20 cellular contexts compared by ENCODE assay signal in the genomic region with DNA sequence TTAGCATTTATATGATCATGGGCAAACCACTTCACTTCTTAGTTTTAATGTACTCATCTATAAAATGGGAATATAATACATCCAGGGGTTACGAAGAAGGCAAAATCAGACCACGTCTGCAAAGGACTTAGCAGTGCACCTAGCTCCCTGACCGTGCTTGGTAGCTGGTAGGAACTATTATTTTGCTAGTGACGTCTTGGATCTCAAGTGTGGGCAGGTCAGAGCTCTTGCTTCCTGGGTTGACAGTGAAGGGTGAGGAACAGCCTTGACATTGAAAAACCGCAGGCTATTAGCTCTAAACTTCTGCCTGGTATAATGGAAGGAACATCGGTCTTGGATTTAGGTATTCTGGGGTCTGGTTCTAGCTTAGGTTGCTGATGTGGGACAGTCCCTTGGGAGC.
DNase-seq lines count a peak whose midpoint lies in the region; ATAC-seq and TF ChIP-seq lines count a peak whose summit lies in the region.
"Had no signal": no experiment of that assay in that cellular context is flagged by ENCODE, and none has a peak within 500 bp of the region (broad histone marks: within the 10 kb centered on the region; RNA-seq: fewer than 3 reads in every experiment).

No MANE protein-coding gene starts in this region.

- H3K4me3 ChIP-seq in lung: no peak overlapping the region
- H3K4me3 ChIP-seq in upper lobe of left lung: no peak overlapping the region
- H3K4me3 ChIP-seq: esophagus muscularis mucosa had no signal

- H3K27ac ChIP-seq in lung (ENCODE audit: low read depth in 1 of 2, low read length in 1 of 2) (peak overlapping the region in 1 of 2 donors; percentile 86), upper lobe of left lung (peak overlapping the region in 3 of 4 donors; percentile 55 to 64 (median 60))
- H3K27ac ChIP-seq: esophagus muscularis mucosa, HL-60 had no signal

- H3K4me1 ChIP-seq in lung (ENCODE audit: control insufficient read depth in 2 of 2, insufficient read depth in 2 of 2, low read length in 2 of 2) (peaks cover 0 to 2% of the 10 kb centered on the region in 2 donors), upper lobe of left lung (peaks cover 0 to 18% (median 8%) of the 10 kb centered on the region in 4 donors)

- ATAC-seq in lung (ENCODE audit: insufficient read depth, low FRiP score): peak; percentile 10
- peak; percentile 45 to 86 for ATAC-seq in upper lobe of left lung (ENCODE audit: low FRiP score in 2 of 2)
- no peak for ATAC-seq in HG03280 (IDR thresholded peaks at IDR 0.05; ENCODE audit: unreplicated experiment)
- ATAC-seq: activated naive CD8-positive, alpha-beta T cell treated with anti-CD3 and anti-CD28 coated beads, Interleukin-2, amount 50 U/mL, for 24 hours; stimulated activated naive CD8-positive, alpha-beta T cell treated with anti-CD3 and anti-CD28 coated beads, Interleukin-15, Interleukin-2, amounts not matched to agents 100 U/mL and 50 U/mL, for 24 hours had no signal

- TF ChIP-seq EP300 in upper lobe of left lung (IDR thresholded peaks at IDR 0.05): no peak

- H3K36me3 ChIP-seq in lung (ENCODE audit: control insufficient read depth in 2 of 2, insufficient read depth in 2 of 2, low read length in 2 of 2): no peaks in the 10 kb centered on the region
- no peaks in the 10 kb centered on the region for H3K36me3 ChIP-seq in upper lobe of left lung
- H3K36me3 ChIP-seq: esophagus muscularis mucosa had no signal

- WGBS in lung, 2 donors: 71 to 87% methylated on average over 6 of the region's 6 CpGs
- 64 to 80% methylated on average over 6 of the region's 6 CpGs for WGBS in upper lobe of left lung, 2 donors

- no peaks in the 10 kb centered on the region for H3K9me3 ChIP-seq in lung (ENCODE audit: control insufficient read depth in 2 of 2, insufficient read depth in 1 of 2, low read length in 1 of 2)
- H3K9me3 ChIP-seq in upper lobe of left lung: no peaks in the 10 kb centered on the region
- H3K9me3 ChIP-seq: esophagus muscularis mucosa had no signal

- H3K27me3 ChIP-seq in lung (ENCODE audit: control insufficient read depth, insufficient read depth) (no peaks in the 10 kb centered on the region), upper lobe of left lung (no peaks in the 10 kb centered on the region)
- H3K27me3 ChIP-seq: esophagus muscularis mucosa had no signal

- peak in 1 of 4 donors; percentile 43 for TF ChIP-seq POLR2A in upper lobe of left lung (IDR thresholded peaks at IDR 0.05)

- no peak for TF ChIP-seq CTCF in lung (IDR thresholded peaks at IDR 0.05; ENCODE audit: control extremely low read depth, extremely low read depth)
- no peak for TF ChIP-seq CTCF in upper lobe of left lung (IDR thresholded peaks at IDR 0.05)

- DNase-seq in NCI-H510A treated with DMSO at 0.1 percent for 48 hours (lab: John Stamatoyannopoulos, UW) (peak; percentile 49), NCI-H510A (lab: John Stamatoyannopoulos, UW) (no peak), NCI-H2196 (lab: John Stamatoyannopoulos, UW; ENCODE audit: unreplicated experiment) (peak; percentile 70), lung (ENCODE audit: low spot score) (peak; percentile 40), upper lobe of left lung (peak in 1 of 2 donors; percentile 69), HCEC 1CT (no peak), T-helper 2 cell (no peak)
- DNase-seq: activated CD4-positive, alpha-beta T cell treated with anti-CD3 and anti-CD28 coated beads for 4 hours; activated gamma-delta T cell; activated naive CD8-positive, alpha-beta T cell treated with anti-CD3 and anti-CD28 coated beads, Interleukin-2, amount 50 U/mL, for 24 hours; activated T-cell treated with anti-CD3 and anti-CD28 coated beads, Interleukin-2, amount 50 U/mL, for 1 hour; central memory CD4-positive, alpha-beta T cell; endodermal cell; foreskin melanocyte; mesendoderm; NCI-H146; stimulated activated naive CD8-positive, alpha-beta T cell treated with anti-CD3 and anti-CD28 coated beads, Interleukin-15, Interleukin-2, amounts not matched to agents 100 U/mL and 50 U/mL, for 24 hours had no signal

Comparison
In these comparisons a context has a peak if more than half of its experiments do, and no peak if none do; other contexts are left out.
1. DNase-seq: peak in NCI-H510A treated with DMSO at 0.1 percent for 48 hours (single experiment), NCI-H2196 (single experiment) and lung (single experiment); none in NCI-H510A (single experiment), HCEC 1CT (single experiment) and T-helper 2 cell (0 of 5).